Comparison of ENCODE assay signal across 18 cellular contexts in the genomic region with DNA sequence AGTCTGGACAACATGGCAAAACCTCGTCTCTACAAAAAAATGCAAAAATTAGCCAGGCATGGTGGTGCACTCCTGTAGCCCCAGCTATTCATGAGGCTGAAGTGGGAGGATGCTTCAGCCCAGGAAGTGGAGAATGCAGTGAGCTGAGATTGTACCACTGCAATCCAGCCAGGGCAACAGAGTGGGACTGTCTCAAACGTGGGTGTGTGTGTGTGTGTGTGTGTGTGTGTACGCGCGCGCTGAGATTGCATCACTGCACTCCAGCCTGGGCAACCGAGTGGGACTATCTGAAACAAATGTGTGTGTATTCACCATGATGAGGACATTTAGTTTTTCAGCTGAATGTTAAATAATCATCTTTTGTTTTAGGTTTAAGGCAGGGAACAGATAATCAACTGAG. TPM values are rescaled to one million over a fixed set of nuclear protein-coding genes. Genes with fewer than 3 reads are reported as not detected.
A peak's percentile ranks its signal among the peaks of the same experiment; 100 is the strongest.
DNase-seq lines count a peak whose midpoint lies in the region; ATAC-seq and TF ChIP-seq lines count a peak whose summit lies in the region.
"Had no signal": no experiment of that assay in that cellular context is flagged by ENCODE, and none has a peak within 500 bp of the region (broad histone marks: within the 10 kb centered on the region; RNA-seq: fewer than 3 reads in every experiment).

No MANE protein-coding gene starts in this region.

- TF ChIP-seq POLR2A in IMR-90 (IDR thresholded peaks at IDR 0.05; ENCODE audit: low read depth, low read length): no peak

- H3K14ac ChIP-seq in IMR-90 (replicated peaks; ENCODE audit: low read depth, low read length): no peak overlapping the region

- peak overlapping the region; percentile 37 for H2AK9ac ChIP-seq in IMR-90 (replicated peaks; ENCODE audit: low read depth, low read length, poor library complexity)

- no peak overlapping the region for H4K5ac ChIP-seq in IMR-90 (ENCODE audit: low read depth, low read length)

- H3K27ac ChIP-seq in HEK293 (ENCODE audit: extremely low read depth, low read depth, low read length): no peak overlapping the region
- H3K27ac ChIP-seq in IMR-90 (ENCODE audit: insufficient read depth, low read length): no peak overlapping the region
- no peak overlapping the region for H3K27ac ChIP-seq in PC-3 (ENCODE audit: low read length)
- H3K27ac ChIP-seq: C4-2B, SJSA1 had no signal

- H4K20me1 ChIP-seq in IMR-90 (ENCODE audit: insufficient read depth, low read length) (no peaks in the 10 kb centered on the region), PC-3 (ENCODE audit: low read length) (no peaks in the 10 kb centered on the region)

- H3K4me2 ChIP-seq in IMR-90 (ENCODE audit: low read depth, low read length): no peak overlapping the region
- H3K4me2 ChIP-seq in PC-3 (ENCODE audit: low read length): no peak overlapping the region

- no peak for DNase-seq in IMR-90
- DNase-seq in amniotic epithelial cell (ENCODE audit: low read depth): peak; percentile 7
- no peak for DNase-seq in left lobe of liver (ENCODE audit: low spot score)
- DNase-seq in PC-3: no peak
- DNase-seq in activated CD4-positive, alpha-beta T cell treated with anti-CD3 and anti-CD28 coated beads for 4 hours: no peak
- DNase-seq: ACHN, GOT3, Karpas-422, NCI-H1105 treated with DMSO at 0.1 percent for 48 hours, NCI-H1694 treated with DMSO at 0.1 percent for 48 hours, NCI-H2107, NCI-H226, NCI-H524 treated with DMSO at 0.1 percent for 48 hours had no signal

- H3K4me1 ChIP-seq in HEK293 (ENCODE audit: control insufficient read depth, insufficient read depth, low read length) (no peaks in the 10 kb centered on the region), IMR-90 (ENCODE audit: control insufficient read depth, insufficient read depth, low read length) (no peaks in the 10 kb centered on the region), PC-3 (ENCODE audit: insufficient read depth, low read length) (no peaks in the 10 kb centered on the region)
- H3K4me1 ChIP-seq: SJSA1 had no signal

- no peak overlapping the region for H2AFZ ChIP-seq in IMR-90 (replicated peaks; ENCODE audit: low read length, poor library complexity)
- H2AFZ ChIP-seq in PC-3 (ENCODE audit: low read length): no peak overlapping the region

- H2BK120ac ChIP-seq in IMR-90 (ENCODE audit: low read depth, low read length): no peak overlapping the region

- no peaks in the 10 kb centered on the region for H3K79me2 ChIP-seq in PC-3 (ENCODE audit: low read length)

- no peak overlapping the region for H3K4me3 ChIP-seq in HEK293 (ENCODE audit: low read depth, low read length)
- H3K4me3 ChIP-seq in IMR-90 (ENCODE audit: insufficient read depth, low read depth, low read length): no peak overlapping the region
- no peak overlapping the region for H3K4me3 ChIP-seq in PC-3 (ENCODE audit: low read length)
- H3K4me3 ChIP-seq: SJSA1 had no signal

- TF ChIP-seq CTCF in HEK293 (tag by site-specific recombination; IDR thresholded peaks at IDR 0.05) (no peak), IMR-90 (conservative IDR thresholded peaks at IDR 0.05; ENCODE audit: low read depth, low read length) (no peak), PC-3 (conservative IDR thresholded peaks at IDR 0.05; ENCODE audit: low read depth, low read length) (no peak)

- intact Hi-C loops in IMR-90 (cut with micrococcal nuclease): no loop called here
- intact Hi-C loops in PC-3 (cut with micrococcal nuclease): no loop called here

- ATAC-seq in IMR-90 (ENCODE audit: low read depth) (no peak), left lobe of liver (peak; percentile 31), PC-3 (no peak), GM18870 (IDR thresholded peaks at IDR 0.05; ENCODE audit: unreplicated experiment) (no peak)
- ATAC-seq: Panc1 had no signal

- no peaks in the 10 kb centered on the region for H3K27me3 ChIP-seq in IMR-90 (ENCODE audit: control insufficient read depth, insufficient read depth, low read length)
- no peaks in the 10 kb centered on the region for H3K27me3 ChIP-seq in PC-3 (ENCODE audit: low read length)
- H3K27me3 ChIP-seq: SJSA1 had no signal

- H2BK15ac ChIP-seq in IMR-90 (ENCODE audit: low read depth, low read length): no peak overlapping the region

- no peak overlapping the region for H3K18ac ChIP-seq in IMR-90 (ENCODE audit: low read depth, low read length)

- WGBS in IMR-90 (ENCODE audit: extremely low coverage in 2 of 2, insufficient read length in 1 of 2), 2 experiments: 79% methylated on average over 6 of the region's 7 CpGs; no CpG with 5 or more reads in 1 of the 2 experiments

- H3K4ac ChIP-seq in IMR-90 (ENCODE audit: low read depth, low read length): no peak overlapping the region

- peaks cover 3% of the 10 kb centered on the region; the same call in 1 of the 2 replicates for H3K9me1 ChIP-seq in IMR-90 (ENCODE audit: insufficient read depth, low read length)

- no peaks in the 10 kb centered on the region for H3K9me2 ChIP-seq in PC-3 (replicated peaks; ENCODE audit: low read length)

- POLR2A ChIA-PET in HEK293 (lab: Yijun Ruan, JAX) (interaction anchor here (0.6 kb wide), 1 partner anchor 1731 kb away, joined by 3 read pairs; no protein-coding TSS in a partner anchor), IMR-90 (lab: Charles Lee; ENCODE audit: unreplicated experiment) (no interaction called here), PC-3 (lab: Charles Lee; ENCODE audit: unreplicated experiment) (no interaction called here)

- no peak overlapping the region for H3K23ac ChIP-seq in IMR-90 (ENCODE audit: low read depth, low read length)

- BruUV-seq in IMR-90 (replicated peaks; lab: Mats Ljungman, UMichigan) (no TSS peak), PC-3 (replicated peaks; lab: Mats Ljungman, UMichigan) (no TSS peak)

- H3F3A ChIP-seq in PC-3 (ENCODE audit: low read length, unreplicated experiment): no peaks in the 10 kb centered on the region

- H3K79me1 ChIP-seq in IMR-90 (ENCODE audit: low read depth in 1 of 2, low read length in 2 of 2): 0 out of 4 replicates have a peak, but pooled peaks cover 0 to 3% of the 10 kb centered on the region in 2 experiments

- no peak overlapping the region for H4K8ac ChIP-seq in IMR-90 (ENCODE audit: low read depth in 2 of 2, low read length in 2 of 2)

- no peak for TF ChIP-seq RAD21 in IMR-90 (IDR thresholded peaks at IDR 0.05; ENCODE audit: low read length)

- peaks cover 9 to 43% of the 10 kb centered on the region in 2 experiments for H3K36me3 ChIP-seq in HEK293 (ENCODE audit: control insufficient read depth in 2 of 2, insufficient read depth in 1 of 2, low read length in 2 of 2)
- H3K36me3 ChIP-seq in IMR-90 (ENCODE audit: control insufficient read depth, insufficient read depth, low read length): peaks cover 26% of the 10 kb centered on the region
- H3K36me3 ChIP-seq in PC-3 (ENCODE audit: low read depth, low read length): peaks cover 15% of the 10 kb centered on the region

- no peak overlapping the region for H2AK5ac ChIP-seq in IMR-90 (ENCODE audit: low read depth, low read length)

- dilution Hi-C loops in IMR-90 (cut with HindIII; ENCODE audit: low sequenced_read_pairs, unreplicated experiment): no loop called here

- no peak overlapping the region for H3K9ac ChIP-seq in IMR-90 (ENCODE audit: low read depth, low read length)
- H3K9ac ChIP-seq in PC-3 (ENCODE audit: low read length): no peak overlapping the region

- no peak overlapping the region for H3K56ac ChIP-seq in IMR-90 (ENCODE audit: extremely low read depth, insufficient read depth, low read length)

- CTCF ChIA-PET in HEK293 (lab: Yijun Ruan, JAX): interaction anchor here (0.8 kb wide), 1 partner anchor 19 kb away, joined by 5 read pairs; no protein-coding TSS in a partner anchor
- CTCF ChIA-PET in IMR-90 (lab: Yijun Ruan, JAX): no interaction called here
- CTCF ChIA-PET in PC-3 (lab: Charles Lee): no interaction called here

- no peak overlapping the region for H4K91ac ChIP-seq in IMR-90 (ENCODE audit: insufficient read depth, low read depth, low read length)

- H2BK5ac ChIP-seq in IMR-90 (ENCODE audit: low read depth, low read length, poor library complexity, severe bottlenecking): no peak overlapping the region

- H2BK20ac ChIP-seq in IMR-90 (ENCODE audit: low read depth, low read length): no peak overlapping the region

- H3K9me3 ChIP-seq in HEK293 (ENCODE audit: control insufficient read depth, insufficient read depth, low read depth, low read length) (no peaks in the 10 kb centered on the region), IMR-90 (ENCODE audit: control insufficient read depth, insufficient read depth, low read length) (no peaks in the 10 kb centered on the region), PC-3 (ENCODE audit: low read length) (no peaks in the 10 kb centered on the region)
- H3K9me3 ChIP-seq: SJSA1 had no signal

- in situ Hi-C loops in IMR-90 (cut with MboI; ENCODE audit: low sequenced_read_pairs): no loop called here

TF ChIP-seq in HEK293, 187 proteins besides CTCF, POLR2A, EP300 and RAD21 (continues in another document):
- TF ChIP-seq, protein P1, sequence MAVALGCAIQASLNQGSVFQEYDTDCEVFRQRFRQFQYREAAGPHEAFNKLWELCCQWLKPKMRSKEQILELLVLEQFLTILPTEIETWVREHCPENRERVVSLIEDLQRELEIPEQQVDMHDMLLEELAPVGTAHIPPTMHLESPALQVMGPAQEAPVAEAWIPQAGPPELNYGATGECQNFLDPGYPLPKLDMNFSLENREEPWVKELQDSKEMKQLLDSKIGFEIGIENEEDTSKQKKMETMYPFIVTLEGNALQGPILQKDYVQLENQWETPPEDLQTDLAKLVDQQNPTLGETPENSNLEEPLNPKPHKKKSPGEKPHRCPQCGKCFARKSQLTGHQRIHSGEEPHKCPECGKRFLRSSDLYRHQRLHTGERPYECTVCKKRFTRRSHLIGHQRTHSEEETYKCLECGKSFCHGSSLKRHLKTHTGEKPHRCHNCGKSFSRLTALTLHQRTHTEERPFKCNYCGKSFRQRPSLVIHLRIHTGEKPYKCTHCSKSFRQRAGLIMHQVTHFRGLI (tag by site-specific recombination; IDR thresholded peaks at IDR 0.05): no peak
- TF ChIP-seq GLIS1 (tag by site-specific recombination; IDR thresholded peaks at IDR 0.05): no peak

TF ChIP-seq in IMR-90, 13 proteins besides CTCF, POLR2A, EP300 and RAD21 (continues in another document):
- TF ChIP-seq RFX5 (IDR thresholded peaks at IDR 0.05; ENCODE audit: low read depth, low read length) (no peak), NFE2L2 (IDR thresholded peaks at IDR 0.05; ENCODE audit: low read depth, low read length) (no peak)
- TF ChIP-seq, protein P2, sequence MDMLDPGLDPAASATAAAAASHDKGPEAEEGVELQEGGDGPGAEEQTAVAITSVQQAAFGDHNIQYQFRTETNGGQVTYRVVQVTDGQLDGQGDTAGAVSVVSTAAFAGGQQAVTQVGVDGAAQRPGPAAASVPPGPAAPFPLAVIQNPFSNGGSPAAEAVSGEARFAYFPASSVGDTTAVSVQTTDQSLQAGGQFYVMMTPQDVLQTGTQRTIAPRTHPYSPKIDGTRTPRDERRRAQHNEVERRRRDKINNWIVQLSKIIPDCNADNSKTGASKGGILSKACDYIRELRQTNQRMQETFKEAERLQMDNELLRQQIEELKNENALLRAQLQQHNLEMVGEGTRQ (IDR thresholded peaks at IDR 0.05; ENCODE audit: low read depth, low read length): no peak

RNA-seq across cellular contexts. Expression of a gene that starts 21.1 kb away (rescaled TPM):
- total RNA-seq in IMR-90 (2012; rRNA removed): 9.7 and 26.1 TPM in 2 replicates
- polyA plus RNA-seq in IMR-90 (2012; rRNA removed): 5.9 and 7.5 TPM in 2 replicates
- polyA plus RNA-seq in IMR-90 (2012; cell fraction: cytosol; rRNA removed): 1.6 and 2.5 TPM in 2 replicates
- polyA plus RNA-seq in IMR-90 (2012; cell fraction: nucleus; rRNA removed; ENCODE audit: low replicate concordance): 1.1 and 2.2 TPM in 2 replicates
- total RNA-seq in left lobe of liver: 5.0 TPM
- total RNA-seq in PC-3 (2014; rRNA removed): 42.6 and 43.8 TPM in 2 replicates
